In genomic region chr2:168234407-168235085, GRCh38 we compare ENCODE assay signal across 18 cellular contexts. TPM values are rescaled to one million over a fixed set of nuclear protein-coding genes. Genes with fewer than 3 reads are reported as not detected.
DNase-seq lines count a peak whose midpoint lies in the region; ATAC-seq and TF ChIP-seq lines count a peak whose summit lies in the region.
"Had no signal": no experiment of that assay in that cellular context is flagged by ENCODE, and none has a peak within 500 bp of the region (broad histone marks: within the 10 kb centered on the region; RNA-seq: fewer than 3 reads in every experiment).

No MANE protein-coding gene starts in this region.

- no peak for DNase-seq in activated naive CD4-positive, alpha-beta T cell treated with anti-CD3 and anti-CD28 coated beads, Interleukin-2, amount 10 ng/mL, durations not matched to agents 7 days and 5 days
- no peak for DNase-seq in activated naive CD4-positive, alpha-beta T cell treated with Interleukin-2 at 50 U/mL for 16 hours
- no peak for DNase-seq in activated CD4-positive, alpha-beta memory T cell treated with anti-CD3 and anti-CD28 coated beads, Interleukin-2, amount 10 ng/mL, durations not matched to agents 7 days and 5 days
- DNase-seq in suprapubic skin (ENCODE audit: low spot score in 2 of 2) (no peak), NCI-H1694 treated with DMSO at 0.1 percent for 48 hours (lab: John Stamatoyannopoulos, UW) (no peak), NCI-H526 (lab: John Stamatoyannopoulos, UW) (no peak), Ammon's horn (ENCODE audit: low spot score) (no peak)
- DNase-seq: activated B cell treated with CpG ODN at 0.5 μM for 24 hours; dorsolateral prefrontal cortex; NCI-H1092 treated with DMSO at 0.1 percent for 48 hours; stimulated activated CD4-positive, alpha-beta T cell treated with anti-CD3 and anti-CD28 coated beads, Interleukin-2, amount 100 ng/mL, for 24 hours; testis had no signal

- peaks cover 30% of the 10 kb centered on the region for H3K36me3 Mint-ChIP-seq in activated naive CD4-positive, alpha-beta T cell treated with anti-CD3 and anti-CD28 coated beads, Interleukin-2, amount 10 ng/mL, durations not matched to agents 7 days and 5 days
- H3K36me3 Mint-ChIP-seq in activated CD4-positive, alpha-beta memory T cell treated with anti-CD3 and anti-CD28 coated beads, Interleukin-2, amount 10 ng/mL, durations not matched to agents 7 days and 5 days (ENCODE audit: low read depth): peaks cover 58% of the 10 kb centered on the region

- H3K4me3 ChIP-seq in gastroesophageal sphincter (no peak overlapping the region), suprapubic skin (no peak overlapping the region)
- H3K4me3 ChIP-seq: dorsolateral prefrontal cortex, GM23338, K562, neural progenitor cell, right atrium auricular region, testis had no signal

- no peaks in the 10 kb centered on the region for H3K27me3 ChIP-seq in gastroesophageal sphincter
- no peaks in the 10 kb centered on the region for H3K27me3 ChIP-seq in suprapubic skin
- H3K27me3 ChIP-seq: dorsolateral prefrontal cortex, neural progenitor cell, right atrium auricular region, testis had no signal

- no peak for TF ChIP-seq POLR2A in gastroesophageal sphincter (IDR thresholded peaks at IDR 0.05)
- no peak for TF ChIP-seq POLR2A in suprapubic skin (IDR thresholded peaks at IDR 0.05)

- peak overlapping the region; percentile 1 for H3K27ac Mint-ChIP-seq in activated naive CD4-positive, alpha-beta T cell treated with anti-CD3 and anti-CD28 coated beads, Interleukin-2, amount 10 ng/mL, durations not matched to agents 7 days and 5 days
- peak overlapping the region; percentile 49 for H3K27ac Mint-ChIP-seq in activated CD4-positive, alpha-beta memory T cell treated with anti-CD3 and anti-CD28 coated beads, Interleukin-2, amount 10 ng/mL, durations not matched to agents 7 days and 5 days
- H3K27ac Mint-ChIP-seq: activated B cell treated with CpG ODN at 0.5 μM for 24 hours, GM23338, neural progenitor cell had no signal

- CTCF ChIA-PET in activated naive CD4-positive, alpha-beta T cell treated with anti-CD3 and anti-CD28 coated beads, Interleukin-2, amount 10 ng/mL, durations not matched to agents 7 days and 5 days (lab: Charles Lee): no interaction called here
- CTCF ChIA-PET in activated CD4-positive, alpha-beta memory T cell treated with anti-CD3 and anti-CD28 coated beads, Interleukin-2, amount 10 ng/mL, durations not matched to agents 7 days and 5 days (lab: Charles Lee): no interaction called here

- no peak for TF ChIP-seq CTCF in gastroesophageal sphincter (IDR thresholded peaks at IDR 0.05)
- no peak for TF ChIP-seq CTCF in suprapubic skin (IDR thresholded peaks at IDR 0.05)

- TF ChIP-seq EP300 in gastroesophageal sphincter (IDR thresholded peaks at IDR 0.05) (no peak), suprapubic skin (IDR thresholded peaks at IDR 0.05) (no peak)

- 81 to 88% methylated on average over 1 to 2 of the region's 2 CpGs for WGBS in gastroesophageal sphincter (ENCODE audit: low coverage in 1 of 2), 2 donors
- WGBS in suprapubic skin: 82% methylated on average over 2 of the region's 2 CpGs

- no peak overlapping the region for H3K4me3 Mint-ChIP-seq in activated naive CD4-positive, alpha-beta T cell treated with anti-CD3 and anti-CD28 coated beads, Interleukin-2, amount 10 ng/mL, durations not matched to agents 7 days and 5 days
- H3K4me3 Mint-ChIP-seq in activated CD4-positive, alpha-beta memory T cell treated with anti-CD3 and anti-CD28 coated beads, Interleukin-2, amount 10 ng/mL, durations not matched to agents 7 days and 5 days: peak overlapping the region; percentile 5
- H3K4me3 Mint-ChIP-seq: activated B cell treated with CpG ODN at 0.5 μM for 24 hours, GM23338, neural progenitor cell had no signal

- H3K4me1 Mint-ChIP-seq in activated naive CD4-positive, alpha-beta T cell treated with anti-CD3 and anti-CD28 coated beads, Interleukin-2, amount 10 ng/mL, durations not matched to agents 7 days and 5 days: peaks cover 27% of the 10 kb centered on the region
- H3K4me1 Mint-ChIP-seq in activated CD4-positive, alpha-beta memory T cell treated with anti-CD3 and anti-CD28 coated beads, Interleukin-2, amount 10 ng/mL, durations not matched to agents 7 days and 5 days: peaks cover 37% of the 10 kb centered on the region
- H3K4me1 Mint-ChIP-seq: GM23338, neural progenitor cell had no signal

- peaks cover 9% of the 10 kb centered on the region for H3K9me3 Mint-ChIP-seq in activated naive CD4-positive, alpha-beta T cell treated with anti-CD3 and anti-CD28 coated beads, Interleukin-2, amount 10 ng/mL, durations not matched to agents 7 days and 5 days
- peaks cover 17% of the 10 kb centered on the region for H3K9me3 Mint-ChIP-seq in activated CD4-positive, alpha-beta memory T cell treated with anti-CD3 and anti-CD28 coated beads, Interleukin-2, amount 10 ng/mL, durations not matched to agents 7 days and 5 days
- H3K9me3 Mint-ChIP-seq: activated B cell treated with CpG ODN at 0.5 μM for 24 hours had no signal

- ATAC-seq in gastroesophageal sphincter: no peak
- ATAC-seq: esophagus mucosa, GM23338, K562 had no signal

- peaks cover 0 to 5% of the 10 kb centered on the region in 2 donors for H3K36me3 ChIP-seq in gastroesophageal sphincter
- H3K36me3 ChIP-seq in suprapubic skin: no peaks in the 10 kb centered on the region
- H3K36me3 ChIP-seq: neural progenitor cell, right atrium auricular region had no signal

- POLR2A ChIA-PET in activated CD4-positive, alpha-beta memory T cell treated with anti-CD3 and anti-CD28 coated beads, Interleukin-2, amount 10 ng/mL, durations not matched to agents 7 days and 5 days (lab: Charles Lee): interaction anchor here (1.4 kb wide), 1 partner anchor 40 kb away, joined by 6 read pairs; no protein-coding TSS in a partner anchor

- H3K27ac ChIP-seq in gastroesophageal sphincter: peak overlapping the region; percentile 71 to 80 (median 76)
- peak overlapping the region; percentile 1 for H3K27ac ChIP-seq in suprapubic skin
- H3K27ac ChIP-seq: neural progenitor cell, right atrium auricular region, testis had no signal

- H3K4me1 ChIP-seq in gastroesophageal sphincter: peaks cover 0 to 55% (median 0%) of the 10 kb centered on the region in 3 donors
- H3K4me1 ChIP-seq in suprapubic skin: no peaks in the 10 kb centered on the region
- H3K4me1 ChIP-seq: right atrium auricular region had no signal

- no peaks in the 10 kb centered on the region for H3K27me3 Mint-ChIP-seq in activated naive CD4-positive, alpha-beta T cell treated with anti-CD3 and anti-CD28 coated beads, Interleukin-2, amount 10 ng/mL, durations not matched to agents 7 days and 5 days
- H3K27me3 Mint-ChIP-seq in activated CD4-positive, alpha-beta memory T cell treated with anti-CD3 and anti-CD28 coated beads, Interleukin-2, amount 10 ng/mL, durations not matched to agents 7 days and 5 days: no peaks in the 10 kb centered on the region
- H3K27me3 Mint-ChIP-seq: activated B cell treated with CpG ODN at 0.5 μM for 24 hours had no signal

- H3K9me3 ChIP-seq in gastroesophageal sphincter: peaks cover 0 to 4% (median 0%) of the 10 kb centered on the region in 3 donors
- no peaks in the 10 kb centered on the region for H3K9me3 ChIP-seq in suprapubic skin
- H3K9me3 ChIP-seq: testis had no signal

RNA-seq across cellular contexts. Expression of gene STK39, which starts 12.8 kb away (rescaled TPM):
- 10 to 100 TPM; 43.0 to 45.5 TPM for total RNA-seq in activated CD4-positive, alpha-beta memory T cell treated with anti-CD3 and anti-CD28 coated beads, Interleukin-2, amount 10 ng/mL, durations not matched to agents 7 days and 5 days
- total RNA-seq in gastroesophageal sphincter: 10 to 100 TPM; 35.3 to 58.0 (median 47.0) TPM
- total RNA-seq in suprapubic skin: 10 to 100 TPM; 13.8 to 28.2 (median 18.3) TPM
